ENCODE assay signal across 20 cellular contexts in genomic region chr4:6418193-6418755, GRCh38. TPM values are rescaled to one million over a fixed set of nuclear protein-coding genes. Genes with fewer than 3 reads are reported as not detected.
"Had no signal": no experiment of that assay in that cellular context is flagged by ENCODE, and none has a peak within 500 bp of the region (broad histone marks: within the 10 kb centered on the region; RNA-seq: fewer than 3 reads in every experiment).

No MANE protein-coding gene starts in this region.

- H3K27ac Mint-ChIP-seq: immature natural killer cell; naive thymus-derived CD8-positive, alpha-beta T cell; progenitor cell of endocrine pancreas; stimulated activated naive B cell treated with anti-CD40 and anti-IgM and Interleukin-4, amounts not matched to agents 10 μg/mL and 1 μg/mL and 100 μg/mL, for 72 hours had no signal

- H3K9me3 Mint-ChIP-seq: immature natural killer cell had no signal

- H3K4me1 Mint-ChIP-seq: stimulated activated naive CD8-positive, alpha-beta T cell treated with anti-CD3 and anti-CD28 coated beads, Interleukin-15, amount 100 ng/mL, for 72 hours had no signal

- H3K36me3 ChIP-seq: colonic mucosa, gastrocnemius medialis, pancreas, thoracic aorta, transverse colon had no signal

- H3K27ac ChIP-seq: colonic mucosa, gastrocnemius medialis, pancreas, thoracic aorta, transverse colon had no signal

- H3K36me3 Mint-ChIP-seq: immature natural killer cell; naive thymus-derived CD8-positive, alpha-beta T cell; stimulated activated naive B cell treated with anti-CD40 and anti-IgM and Interleukin-4, amounts not matched to agents 10 μg/mL and 1 μg/mL and 100 μg/mL, for 72 hours had no signal

- ATAC-seq: esophagus mucosa; gastrocnemius medialis; left lobe of liver; mucosa of descending colon; naive thymus-derived CD8-positive, alpha-beta T cell; pancreas; right cardiac atrium; stimulated activated naive B cell treated with anti-CD40 and anti-IgM and Interleukin-4, amounts not matched to agents 10 μg/mL and 1 μg/mL and 100 μg/mL, for 72 hours; stimulated activated naive CD8-positive, alpha-beta T cell treated with anti-CD3 and anti-CD28 coated beads, Interleukin-15, amount 100 ng/mL, for 72 hours had no signal

- DNase-seq: colonic mucosa; dermis blood vessel endothelial cell; effector CD8-positive, alpha-beta T cell; gastrocnemius medialis; immature natural killer cell; mammary epithelial cell; mucosa of descending colon; naive thymus-derived CD8-positive, alpha-beta T cell; nucleus accumbens; pancreas; right cardiac atrium; stimulated activated CD4-positive, alpha-beta T cell treated with anti-CD3 and anti-CD28 coated beads, Interleukin-1b, Interleukin-23, amount 100 ng/mL, for 48 hours; stimulated activated CD4-positive, alpha-beta T cell treated with anti-CD3 and anti-CD28 coated beads, Interleukin-4, amount 100 ng/mL, for 24 hours; stimulated activated naive B cell treated with anti-CD40 and anti-IgM and Interleukin-4, amounts not matched to agents 10 μg/mL and 1 μg/mL and 100 μg/mL, for 72 hours; stimulated activated naive CD8-positive, alpha-beta T cell treated with anti-CD3 and anti-CD28 coated beads, Interleukin-15, amount 100 ng/mL, for 72 hours; transverse colon had no signal

- H3K9me3 ChIP-seq: colonic mucosa, gastrocnemius medialis, mucosa of descending colon, pancreas, thoracic aorta, transverse colon had no signal

- H3K27me3 ChIP-seq: colonic mucosa had no signal

- H3K4me3 Mint-ChIP-seq: immature natural killer cell; naive thymus-derived CD8-positive, alpha-beta T cell; stimulated activated naive B cell treated with anti-CD40 and anti-IgM and Interleukin-4, amounts not matched to agents 10 μg/mL and 1 μg/mL and 100 μg/mL, for 72 hours; stimulated activated naive CD8-positive, alpha-beta T cell treated with anti-CD3 and anti-CD28 coated beads, Interleukin-15, amount 100 ng/mL, for 72 hours had no signal

- H3K4me3 ChIP-seq: colonic mucosa, gastrocnemius medialis, mucosa of descending colon, pancreas, thoracic aorta, transverse colon had no signal

- H3K4me1 ChIP-seq: colonic mucosa, gastrocnemius medialis, pancreas, transverse colon had no signal

RNA-seq across cellular contexts. Expression of gene PPP2R2C, which starts 54.1 kb away (rescaled TPM):
- total RNA-seq: naive thymus-derived CD8-positive, alpha-beta T cell had no signal
- polyA plus RNA-seq: immature natural killer cell; naive thymus-derived CD8-positive, alpha-beta T cell had no signal
